ENCODE assay signal across 8 cellular contexts in the genomic region with DNA sequence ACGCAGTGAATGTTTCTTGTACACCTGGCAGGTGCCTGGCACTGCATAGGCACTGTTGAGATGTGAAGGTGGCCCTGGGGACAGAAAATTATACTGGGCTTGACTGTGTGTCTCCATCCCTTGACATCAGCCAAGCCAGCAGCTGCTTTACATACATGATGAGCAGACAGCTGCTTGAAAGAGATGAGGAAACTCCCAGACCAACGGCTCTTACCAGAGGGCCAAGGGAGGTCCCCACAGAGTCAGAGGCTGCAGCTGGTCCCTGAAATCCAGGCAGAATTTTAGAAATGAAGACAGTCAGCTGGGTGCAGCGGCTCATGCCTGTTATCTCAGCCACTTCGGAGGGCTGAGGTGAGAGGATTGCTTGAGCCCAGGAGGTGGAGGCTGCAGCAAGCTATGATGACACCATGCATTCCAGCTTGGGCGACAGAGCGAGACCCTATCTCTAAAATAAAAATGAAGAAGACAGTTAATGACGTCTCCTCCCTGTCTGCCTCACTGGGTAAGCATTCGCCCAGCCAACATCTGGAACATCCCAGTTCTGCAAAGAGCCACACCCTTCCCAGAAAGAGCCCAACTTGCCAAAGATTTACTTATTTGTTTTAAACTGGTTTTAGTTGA. TPM values are rescaled to one million over a fixed set of nuclear protein-coding genes. Genes with fewer than 3 reads are reported as not detected.
DNase-seq lines count a peak whose midpoint lies in the region; ATAC-seq and TF ChIP-seq lines count a peak whose summit lies in the region.

No MANE protein-coding gene starts in this region.

- intact Hi-C loops in left ventricle myocardium superior (cut with micrococcal nuclease) = no loop called here
- intact Hi-C loops in CD4-positive, alpha-beta memory T cell (cut with micrococcal nuclease) = no loop called here

- no peaks in the 10 kb centered on the region for H3K4me1 ChIP-seq in CD4-positive, alpha-beta memory T cell (ENCODE audit: insufficient read depth, low read length)

- no peaks in the 10 kb centered on the region for H3K27me3 ChIP-seq in CD4-positive, alpha-beta memory T cell (ENCODE audit: insufficient read depth, low read length)

- no peak overlapping the region for H3K27ac Mint-ChIP-seq in CD4-positive, alpha-beta memory T cell

- no peaks in the 10 kb centered on the region for H3K36me3 ChIP-seq in CD4-positive, alpha-beta memory T cell (ENCODE audit: insufficient read depth, low read length)

- CTCF ChIA-PET in CD4-positive, alpha-beta memory T cell (lab: Charles Lee; ENCODE audit: partially characterized antibody) = interaction anchor here (1.3 kb wide), 1 partner anchor 300 kb away, joined by 3 read pairs; no protein-coding TSS in a partner anchor

- no peaks in the 10 kb centered on the region for H3K9me3 ChIP-seq in CD4-positive, alpha-beta memory T cell (ENCODE audit: control insufficient read depth in 1 of 2, low read length in 2 of 2)

- no peak overlapping the region for H3K4me3 ChIP-seq in GM12865 (ENCODE audit: low read depth, low read length)
- no peak overlapping the region for H3K4me3 ChIP-seq in CD4-positive, alpha-beta memory T cell (ENCODE audit: low read length in 2 of 2)

- POLR2A ChIA-PET in CD4-positive, alpha-beta memory T cell (lab: Charles Lee; ENCODE audit: partially characterized antibody) = no interaction called here

- H3K27ac ChIP-seq in CD4-positive, alpha-beta memory T cell (ENCODE audit: low read depth, low read length) = no peak overlapping the region

- ATAC-seq in GM21526 (IDR thresholded peaks at IDR 0.05; ENCODE audit: low FRiP score, unreplicated experiment) (peak; percentile 73), HG03565 (IDR thresholded peaks at IDR 0.05; ENCODE audit: unreplicated experiment) (peak; percentile 79), left ventricle myocardium superior (peak; percentile 90), SK-N-SH treated with all-trans-retinoic acid at 6 μM for 48 hours (no peak)

- DNase-seq in GM12865 (ENCODE audit: low read depth) = peak; percentile 84
- DNase-seq in left ventricle myocardium superior = peak; percentile 59
- DNase-seq in CD4-positive, alpha-beta memory T cell = no peak
- no peak for DNase-seq in NCI-H128 (lab: John Stamatoyannopoulos, UW; ENCODE audit: unreplicated experiment)
- no peak for DNase-seq in activated naive CD4-positive, alpha-beta T cell treated with Interleukin-2 at 50 U/mL for 16 hours

- H3K27me3 Mint-ChIP-seq in CD4-positive, alpha-beta memory T cell = no peaks in the 10 kb centered on the region

- H3K4me3 Mint-ChIP-seq in CD4-positive, alpha-beta memory T cell = no peak overlapping the region

- TF ChIP-seq CTCF in GM12865 (IDR thresholded peaks at IDR 0.05; ENCODE audit: insufficient read depth, low read depth, low read length, missing control alignments) = no peak

- H3K9me3 Mint-ChIP-seq in CD4-positive, alpha-beta memory T cell = peaks cover 0 to 3% (median 0%) of the 10 kb centered on the region in 8 donors

- H3K4me1 Mint-ChIP-seq in CD4-positive, alpha-beta memory T cell = peaks cover 0 to 1% (median 0%) of the 10 kb centered on the region in 4 donors

- peaks cover 7 to 28% of the 10 kb centered on the region in 2 donors for H3K36me3 Mint-ChIP-seq in CD4-positive, alpha-beta memory T cell

TF ChIP-seq in SK-N-SH treated with all-trans-retinoic acid at 6 μM for 48 hours, 23 proteins besides CTCF, POLR2A, EP300 and RAD21:
- TF ChIP-seq TOX (CRISPR knock-in tag; IDR thresholded peaks at IDR 0.05; ENCODE audit: borderline replicate concordance) = no peak
- no peak for TF ChIP-seq SNAI2 (CRISPR knock-in tag; IDR thresholded peaks at IDR 0.05)
- no peak for TF ChIP-seq CSDC2 (CRISPR knock-in tag; IDR thresholded peaks at IDR 0.05)
- no peak for TF ChIP-seq ARNTL (CRISPR knock-in tag; IDR thresholded peaks at IDR 0.05; ENCODE audit: borderline replicate concordance, low read depth)
- TF ChIP-seq ESRRG (CRISPR knock-in tag; IDR thresholded peaks at IDR 0.05) = no peak
- no peak for TF ChIP-seq GLIS3 (CRISPR knock-in tag; IDR thresholded peaks at IDR 0.05)
- no peak for TF ChIP-seq RARB (CRISPR knock-in tag; IDR thresholded peaks at IDR 0.05)
- no peak for TF ChIP-seq TCF4 (CRISPR knock-in tag; IDR thresholded peaks at IDR 0.05; ENCODE audit: borderline replicate concordance)
- TF ChIP-seq ZC3H10 (CRISPR knock-in tag; IDR thresholded peaks at IDR 0.05) = no peak
- TF ChIP-seq, protein P1, sequence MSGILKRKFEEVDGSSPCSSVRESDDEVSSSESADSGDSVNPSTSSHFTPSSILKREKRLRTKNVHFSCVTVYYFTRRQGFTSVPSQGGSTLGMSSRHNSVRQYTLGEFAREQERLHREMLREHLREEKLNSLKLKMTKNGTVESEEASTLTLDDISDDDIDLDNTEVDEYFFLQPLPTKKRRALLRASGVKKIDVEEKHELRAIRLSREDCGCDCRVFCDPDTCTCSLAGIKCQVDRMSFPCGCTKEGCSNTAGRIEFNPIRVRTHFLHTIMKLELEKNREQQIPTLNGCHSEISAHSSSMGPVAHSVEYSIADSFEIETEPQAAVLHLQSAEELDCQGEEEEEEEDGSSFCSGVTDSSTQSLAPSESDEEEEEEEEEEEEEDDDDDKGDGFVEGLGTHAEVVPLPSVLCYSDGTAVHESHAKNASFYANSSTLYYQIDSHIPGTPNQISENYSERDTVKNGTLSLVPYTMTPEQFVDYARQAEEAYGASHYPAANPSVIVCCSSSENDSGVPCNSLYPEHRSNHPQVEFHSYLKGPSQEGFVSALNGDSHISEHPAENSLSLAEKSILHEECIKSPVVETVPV (CRISPR knock-in tag; IDR thresholded peaks at IDR 0.05) = no peak
- TF ChIP-seq ZNF8 (CRISPR knock-in tag; IDR thresholded peaks at IDR 0.05) = no peak
- no peak for TF ChIP-seq ZFP30 (CRISPR knock-in tag; IDR thresholded peaks at IDR 0.05)
- no peak for TF ChIP-seq OSR1 (CRISPR knock-in tag; IDR thresholded peaks at IDR 0.05)
- TF ChIP-seq ZFP3 (CRISPR knock-in tag; IDR thresholded peaks at IDR 0.05) = no peak
- no peak for TF ChIP-seq ZNF565 (CRISPR knock-in tag; conservative IDR thresholded peaks at IDR 0.05; ENCODE audit: low read depth)
- TF ChIP-seq, protein P2, sequence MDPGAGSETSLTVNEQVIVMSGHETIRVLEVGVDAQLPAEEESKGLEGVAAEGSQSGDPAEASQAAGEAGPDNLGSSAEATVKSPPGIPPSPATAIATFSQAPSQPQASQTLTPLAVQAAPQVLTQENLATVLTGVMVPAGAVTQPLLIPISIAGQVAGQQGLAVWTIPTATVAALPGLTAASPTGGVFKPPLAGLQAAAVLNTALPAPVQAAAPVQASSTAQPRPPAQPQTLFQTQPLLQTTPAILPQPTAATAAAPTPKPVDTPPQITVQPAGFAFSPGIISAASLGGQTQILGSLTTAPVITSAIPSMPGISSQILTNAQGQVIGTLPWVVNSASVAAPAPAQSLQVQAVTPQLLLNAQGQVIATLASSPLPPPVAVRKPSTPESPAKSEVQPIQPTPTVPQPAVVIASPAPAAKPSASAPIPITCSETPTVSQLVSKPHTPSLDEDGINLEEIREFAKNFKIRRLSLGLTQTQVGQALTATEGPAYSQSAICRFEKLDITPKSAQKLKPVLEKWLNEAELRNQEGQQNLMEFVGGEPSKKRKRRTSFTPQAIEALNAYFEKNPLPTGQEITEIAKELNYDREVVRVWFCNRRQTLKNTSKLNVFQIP (CRISPR knock-in tag; IDR thresholded peaks at IDR 0.05; ENCODE audit: borderline replicate concordance, low read depth) = no peak
- TF ChIP-seq, protein P3, sequence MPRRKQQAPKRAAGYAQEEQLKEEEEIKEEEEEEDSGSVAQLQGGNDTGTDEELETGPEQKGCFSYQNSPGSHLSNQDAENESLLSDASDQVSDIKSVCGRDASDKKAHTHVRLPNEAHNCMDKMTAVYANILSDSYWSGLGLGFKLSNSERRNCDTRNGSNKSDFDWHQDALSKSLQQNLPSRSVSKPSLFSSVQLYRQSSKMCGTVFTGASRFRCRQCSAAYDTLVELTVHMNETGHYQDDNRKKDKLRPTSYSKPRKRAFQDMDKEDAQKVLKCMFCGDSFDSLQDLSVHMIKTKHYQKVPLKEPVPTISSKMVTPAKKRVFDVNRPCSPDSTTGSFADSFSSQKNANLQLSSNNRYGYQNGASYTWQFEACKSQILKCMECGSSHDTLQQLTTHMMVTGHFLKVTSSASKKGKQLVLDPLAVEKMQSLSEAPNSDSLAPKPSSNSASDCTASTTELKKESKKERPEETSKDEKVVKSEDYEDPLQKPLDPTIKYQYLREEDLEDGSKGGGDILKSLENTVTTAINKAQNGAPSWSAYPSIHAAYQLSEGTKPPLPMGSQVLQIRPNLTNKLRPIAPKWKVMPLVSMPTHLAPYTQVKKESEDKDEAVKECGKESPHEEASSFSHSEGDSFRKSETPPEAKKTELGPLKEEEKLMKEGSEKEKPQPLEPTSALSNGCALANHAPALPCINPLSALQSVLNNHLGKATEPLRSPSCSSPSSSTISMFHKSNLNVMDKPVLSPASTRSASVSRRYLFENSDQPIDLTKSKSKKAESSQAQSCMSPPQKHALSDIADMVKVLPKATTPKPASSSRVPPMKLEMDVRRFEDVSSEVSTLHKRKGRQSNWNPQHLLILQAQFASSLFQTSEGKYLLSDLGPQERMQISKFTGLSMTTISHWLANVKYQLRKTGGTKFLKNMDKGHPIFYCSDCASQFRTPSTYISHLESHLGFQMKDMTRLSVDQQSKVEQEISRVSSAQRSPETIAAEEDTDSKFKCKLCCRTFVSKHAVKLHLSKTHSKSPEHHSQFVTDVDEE (CRISPR knock-in tag; IDR thresholded peaks at IDR 0.05) = no peak
- TF ChIP-seq BACH2 (CRISPR knock-in tag; IDR thresholded peaks at IDR 0.05; ENCODE audit: borderline replicate concordance) = no peak
- no peak for TF ChIP-seq ISL1 (CRISPR knock-in tag; IDR thresholded peaks at IDR 0.05)
- no peak for TF ChIP-seq PPARA (CRISPR knock-in tag; IDR thresholded peaks at IDR 0.05; ENCODE audit: borderline replicate concordance)

RNA-seq across cellular contexts. Expression of a gene that starts 17.6 kb away (rescaled TPM):
- total RNA-seq in left ventricle myocardium superior = 9.4 TPM
- total RNA-seq in CD4-positive, alpha-beta memory T cell = 10 to 100 TPM; 13.4 to 15.1 TPM
- 1 to 10 TPM in 1 of 2 donors, under 1 TPM in 1; 0.42 to 4.9 TPM for polyA plus RNA-seq in CD4-positive, alpha-beta memory T cell

Comparison
In these comparisons a context has a peak if more than half of its experiments do, and no peak if none do; other contexts are left out.
1. DNase-seq: peak in GM12865 (single experiment) and left ventricle myocardium superior (single experiment); none in CD4-positive, alpha-beta memory T cell (0 of 5), NCI-H128 (single experiment) and activated naive CD4-positive, alpha-beta T cell treated with Interleukin-2 at 50 U/mL for 16 hours (single experiment).